1 cellular context compared by ENCODE assay signal in genomic region chr20:49981218-49982071, GRCh38.
TF ChIP-seq lines count a peak whose summit lies in the region.

No MANE protein-coding gene starts in this region.

TF ChIP-seq in HepG2, 621 proteins besides CTCF, POLR2A, EP300 and RAD21 (continued from another document):
- TF ChIP-seq ZNF264 (CRISPR knock-in tag; IDR thresholded peaks at IDR 0.05): no peak
- peak; percentile 36; the same call in 1 of the 2 replicates for TF ChIP-seq ZMYM3 (CRISPR knock-in tag; IDR thresholded peaks at IDR 0.05)
- TF ChIP-seq PITX1 (CRISPR knock-in tag; IDR thresholded peaks at IDR 0.05): peak; percentile 66; the same call in 1 of the 2 replicates
- TF ChIP-seq XRCC5 (optimal IDR thresholded peaks at IDR 0.05; ENCODE audit: low read length): peak; percentile 19
- TF ChIP-seq, protein P1, sequence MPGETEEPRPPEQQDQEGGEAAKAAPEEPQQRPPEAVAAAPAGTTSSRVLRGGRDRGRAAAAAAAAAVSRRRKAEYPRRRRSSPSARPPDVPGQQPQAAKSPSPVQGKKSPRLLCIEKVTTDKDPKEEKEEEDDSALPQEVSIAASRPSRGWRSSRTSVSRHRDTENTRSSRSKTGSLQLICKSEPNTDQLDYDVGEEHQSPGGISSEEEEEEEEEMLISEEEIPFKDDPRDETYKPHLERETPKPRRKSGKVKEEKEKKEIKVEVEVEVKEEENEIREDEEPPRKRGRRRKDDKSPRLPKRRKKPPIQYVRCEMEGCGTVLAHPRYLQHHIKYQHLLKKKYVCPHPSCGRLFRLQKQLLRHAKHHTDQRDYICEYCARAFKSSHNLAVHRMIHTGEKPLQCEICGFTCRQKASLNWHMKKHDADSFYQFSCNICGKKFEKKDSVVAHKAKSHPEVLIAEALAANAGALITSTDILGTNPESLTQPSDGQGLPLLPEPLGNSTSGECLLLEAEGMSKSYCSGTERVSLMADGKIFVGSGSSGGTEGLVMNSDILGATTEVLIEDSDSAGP (CRISPR knock-in tag; IDR thresholded peaks at IDR 0.05; ENCODE audit: borderline replicate concordance): no peak
- TF ChIP-seq ZBTB34 (CRISPR knock-in tag; IDR thresholded peaks at IDR 0.05): 0 out of 2 replicates have a peak, but pooled peaks have one; percentile 37
- no peak for TF ChIP-seq FOXA3 (CRISPR knock-in tag; IDR thresholded peaks at IDR 0.05)
- TF ChIP-seq BRD4 (CRISPR knock-in tag; IDR thresholded peaks at IDR 0.05): no peak
- TF ChIP-seq ZMYM2 (CRISPR knock-in tag; IDR thresholded peaks at IDR 0.05): no peak
- TF ChIP-seq ZNF282 (IDR thresholded peaks at IDR 0.05; ENCODE audit: partially characterized antibody): no peak
- TF ChIP-seq, protein P2, sequence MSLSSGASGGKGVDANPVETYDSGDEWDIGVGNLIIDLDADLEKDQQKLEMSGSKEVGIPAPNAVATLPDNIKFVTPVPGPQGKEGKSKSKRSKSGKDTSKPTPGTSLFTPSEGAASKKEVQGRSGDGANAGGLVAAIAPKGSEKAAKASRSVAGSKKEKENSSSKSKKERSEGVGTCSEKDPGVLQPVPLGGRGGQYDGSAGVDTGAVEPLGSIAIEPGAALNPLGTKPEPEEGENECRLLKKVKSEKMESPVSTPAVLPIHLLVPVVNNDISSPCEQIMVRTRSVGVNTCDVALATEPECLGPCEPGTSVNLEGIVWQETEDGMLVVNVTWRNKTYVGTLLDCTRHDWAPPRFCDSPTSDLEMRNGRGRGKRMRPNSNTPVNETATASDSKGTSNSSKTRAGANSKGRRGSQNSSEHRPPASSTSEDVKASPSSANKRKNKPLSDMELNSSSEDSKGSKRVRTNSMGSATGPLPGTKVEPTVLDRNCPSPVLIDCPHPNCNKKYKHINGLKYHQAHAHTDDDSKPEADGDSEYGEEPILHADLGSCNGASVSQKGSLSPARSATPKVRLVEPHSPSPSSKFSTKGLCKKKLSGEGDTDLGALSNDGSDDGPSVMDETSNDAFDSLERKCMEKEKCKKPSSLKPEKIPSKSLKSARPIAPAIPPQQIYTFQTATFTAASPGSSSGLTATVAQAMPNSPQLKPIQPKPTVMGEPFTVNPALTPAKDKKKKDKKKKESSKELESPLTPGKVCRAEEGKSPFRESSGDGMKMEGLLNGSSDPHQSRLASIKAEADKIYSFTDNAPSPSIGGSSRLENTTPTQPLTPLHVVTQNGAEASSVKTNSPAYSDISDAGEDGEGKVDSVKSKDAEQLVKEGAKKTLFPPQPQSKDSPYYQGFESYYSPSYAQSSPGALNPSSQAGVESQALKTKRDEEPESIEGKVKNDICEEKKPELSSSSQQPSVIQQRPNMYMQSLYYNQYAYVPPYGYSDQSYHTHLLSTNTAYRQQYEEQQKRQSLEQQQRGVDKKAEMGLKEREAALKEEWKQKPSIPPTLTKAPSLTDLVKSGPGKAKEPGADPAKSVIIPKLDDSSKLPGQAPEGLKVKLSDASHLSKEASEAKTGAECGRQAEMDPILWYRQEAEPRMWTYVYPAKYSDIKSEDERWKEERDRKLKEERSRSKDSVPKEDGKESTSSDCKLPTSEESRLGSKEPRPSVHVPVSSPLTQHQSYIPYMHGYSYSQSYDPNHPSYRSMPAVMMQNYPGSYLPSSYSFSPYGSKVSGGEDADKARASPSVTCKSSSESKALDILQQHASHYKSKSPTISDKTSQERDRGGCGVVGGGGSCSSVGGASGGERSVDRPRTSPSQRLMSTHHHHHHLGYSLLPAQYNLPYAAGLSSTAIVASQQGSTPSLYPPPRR (CRISPR knock-in tag; IDR thresholded peaks at IDR 0.05; ENCODE audit: borderline replicate concordance): peak; percentile 30; the same call in 1 of the 2 replicates
- TF ChIP-seq, protein P3, sequence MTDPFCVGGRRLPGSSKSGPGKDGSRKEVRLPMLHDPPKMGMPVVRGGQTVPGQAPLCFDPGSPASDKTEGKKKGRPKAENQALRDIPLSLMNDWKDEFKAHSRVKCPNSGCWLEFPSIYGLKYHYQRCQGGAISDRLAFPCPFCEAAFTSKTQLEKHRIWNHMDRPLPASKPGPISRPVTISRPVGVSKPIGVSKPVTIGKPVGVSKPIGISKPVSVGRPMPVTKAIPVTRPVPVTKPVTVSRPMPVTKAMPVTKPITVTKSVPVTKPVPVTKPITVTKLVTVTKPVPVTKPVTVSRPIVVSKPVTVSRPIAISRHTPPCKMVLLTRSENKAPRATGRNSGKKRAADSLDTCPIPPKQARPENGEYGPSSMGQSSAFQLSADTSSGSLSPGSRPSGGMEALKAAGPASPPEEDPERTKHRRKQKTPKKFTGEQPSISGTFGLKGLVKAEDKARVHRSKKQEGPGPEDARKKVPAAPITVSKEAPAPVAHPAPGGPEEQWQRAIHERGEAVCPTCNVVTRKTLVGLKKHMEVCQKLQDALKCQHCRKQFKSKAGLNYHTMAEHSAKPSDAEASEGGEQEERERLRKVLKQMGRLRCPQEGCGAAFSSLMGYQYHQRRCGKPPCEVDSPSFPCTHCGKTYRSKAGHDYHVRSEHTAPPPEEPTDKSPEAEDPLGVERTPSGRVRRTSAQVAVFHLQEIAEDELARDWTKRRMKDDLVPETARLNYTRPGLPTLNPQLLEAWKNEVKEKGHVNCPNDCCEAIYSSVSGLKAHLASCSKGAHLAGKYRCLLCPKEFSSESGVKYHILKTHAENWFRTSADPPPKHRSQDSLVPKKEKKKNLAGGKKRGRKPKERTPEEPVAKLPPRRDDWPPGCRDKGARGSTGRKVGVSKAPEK (CRISPR knock-in tag; IDR thresholded peaks at IDR 0.05; ENCODE audit: borderline replicate concordance): peak; percentile 88; the same call in 1 of the 2 replicates
- TF ChIP-seq HNF4G (IDR thresholded peaks at IDR 0.05; ENCODE audit: borderline replicate concordance, low read depth, low read length): peak; percentile 59; the same call in 1 of the 2 replicates
- TF ChIP-seq HNF4G (CRISPR knock-in tag; IDR thresholded peaks at IDR 0.05; ENCODE audit: borderline replicate concordance, low read depth): no peak
- TF ChIP-seq, protein P4, sequence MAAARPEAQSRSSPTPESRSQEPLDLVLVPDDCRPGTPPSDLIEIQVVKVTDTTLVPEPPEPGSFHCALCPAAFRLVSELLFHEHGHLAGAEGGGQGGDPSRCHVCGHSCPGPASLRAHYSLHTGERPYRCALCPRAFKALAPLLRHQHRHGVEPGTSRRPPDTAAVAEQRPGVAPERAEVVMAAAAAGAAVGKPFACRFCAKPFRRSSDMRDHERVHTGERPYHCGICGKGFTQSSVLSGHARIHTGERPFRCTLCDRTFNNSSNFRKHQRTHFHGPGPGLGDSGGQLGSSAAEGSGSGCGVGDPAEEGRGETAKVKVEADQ (CRISPR knock-in tag; IDR thresholded peaks at IDR 0.05; ENCODE audit: borderline replicate concordance): peak; percentile 29; the same call in 1 of the 2 replicates
- TF ChIP-seq BCL6 (CRISPR knock-in tag; IDR thresholded peaks at IDR 0.05): peak; percentile 79
- 0 out of 2 replicates have a peak, but pooled peaks have one; percentile 20 for TF ChIP-seq MAZ (IDR thresholded peaks at IDR 0.05; ENCODE audit: borderline replicate concordance, low read depth, low read length)
- no peak for TF ChIP-seq MAZ (CRISPR knock-in tag; IDR thresholded peaks at IDR 0.05; ENCODE audit: low read depth)
- peak; percentile 73 for TF ChIP-seq ZNF781 (CRISPR knock-in tag; IDR thresholded peaks at IDR 0.05; ENCODE audit: borderline replicate concordance, not compliant biosample characterization)
- TF ChIP-seq ZNF12 (CRISPR knock-in tag; IDR thresholded peaks at IDR 0.05): no peak
- TF ChIP-seq, protein P5, sequence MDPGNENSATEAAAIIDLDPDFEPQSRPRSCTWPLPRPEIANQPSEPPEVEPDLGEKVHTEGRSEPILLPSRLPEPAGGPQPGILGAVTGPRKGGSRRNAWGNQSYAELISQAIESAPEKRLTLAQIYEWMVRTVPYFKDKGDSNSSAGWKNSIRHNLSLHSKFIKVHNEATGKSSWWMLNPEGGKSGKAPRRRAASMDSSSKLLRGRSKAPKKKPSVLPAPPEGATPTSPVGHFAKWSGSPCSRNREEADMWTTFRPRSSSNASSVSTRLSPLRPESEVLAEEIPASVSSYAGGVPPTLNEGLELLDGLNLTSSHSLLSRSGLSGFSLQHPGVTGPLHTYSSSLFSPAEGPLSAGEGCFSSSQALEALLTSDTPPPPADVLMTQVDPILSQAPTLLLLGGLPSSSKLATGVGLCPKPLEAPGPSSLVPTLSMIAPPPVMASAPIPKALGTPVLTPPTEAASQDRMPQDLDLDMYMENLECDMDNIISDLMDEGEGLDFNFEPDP (CRISPR knock-in tag; conservative IDR thresholded peaks at IDR 0.05): 0 out of 2 replicates have a peak, but pooled peaks have one; percentile 69
- TF ChIP-seq AGO2 (optimal IDR thresholded peaks at IDR 0.05; ENCODE audit: low read depth, low read length): no peak
- TF ChIP-seq, protein P6, sequence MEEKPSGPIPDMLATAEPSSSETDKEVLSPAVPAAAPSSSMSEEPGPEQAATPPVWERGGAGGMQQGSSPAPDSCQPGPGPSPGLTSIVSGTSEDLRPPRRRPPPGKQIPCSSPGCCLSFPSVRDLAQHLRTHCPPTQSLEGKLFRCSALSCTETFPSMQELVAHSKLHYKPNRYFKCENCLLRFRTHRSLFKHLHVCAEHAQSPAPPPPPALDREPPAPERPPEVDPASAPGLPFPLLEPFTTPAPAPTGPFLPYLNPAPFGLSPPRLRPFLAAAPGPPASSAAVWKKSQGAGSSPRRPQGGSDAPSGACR (CRISPR knock-in tag; IDR thresholded peaks at IDR 0.05): peak; percentile 42
- no peak for TF ChIP-seq NR2F6 (IDR thresholded peaks at IDR 0.05)
- peak; percentile 32; the same call in 1 of the 2 replicates for TF ChIP-seq NR2F6 (CRISPR knock-in tag; IDR thresholded peaks at IDR 0.05)
- 0 out of 2 replicates have a peak, but pooled peaks have one; percentile 29 for TF ChIP-seq E2F2 (CRISPR knock-in tag; IDR thresholded peaks at IDR 0.05; ENCODE audit: borderline replicate concordance)
- TF ChIP-seq HMGXB4 (CRISPR knock-in tag; IDR thresholded peaks at IDR 0.05; ENCODE audit: borderline replicate concordance in 1 of 2, low read depth in 1 of 2): peak in 1 of 2 experiments; percentile 1; a peak in 1 of 4 replicates
- TF ChIP-seq ZNF501 (CRISPR knock-in tag; IDR thresholded peaks at IDR 0.05): no peak
- 0 out of 2 replicates have a peak, but pooled peaks have one; percentile 38 for TF ChIP-seq NFKB2 (CRISPR knock-in tag; IDR thresholded peaks at IDR 0.05; ENCODE audit: borderline replicate concordance)
